Comparison of ENCODE assay signal across 26 cellular contexts in the genomic region with DNA sequence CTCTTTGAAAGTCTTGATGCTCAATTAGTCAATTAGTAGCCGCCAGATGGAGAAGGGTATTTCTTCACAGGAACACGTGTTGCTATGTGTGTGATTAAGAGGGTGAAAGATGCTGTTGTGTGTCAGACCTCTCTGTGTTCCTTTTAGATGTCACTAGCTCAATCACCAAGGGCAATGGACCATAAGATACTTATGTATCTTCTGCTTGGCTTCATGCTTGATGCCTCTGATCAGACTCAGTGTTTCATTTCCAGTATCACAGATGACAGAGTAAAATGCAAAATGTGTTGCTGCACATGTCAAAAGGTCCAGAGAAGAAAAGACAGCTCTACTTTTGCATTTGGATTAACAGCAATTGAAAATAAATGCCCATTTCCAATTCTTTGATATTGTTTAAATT.
"Had no signal": no experiment of that assay in that cellular context is flagged by ENCODE, and none has a peak within 500 bp of the region (broad histone marks: within the 10 kb centered on the region; RNA-seq: fewer than 3 reads in every experiment).

No MANE protein-coding gene starts in this region.

- H3K4me2 ChIP-seq: neural progenitor cell had no signal

- H3K4me3 Mint-ChIP-seq: effector memory CD8-positive, alpha-beta T cell; memory B cell; naive B cell; natural killer cell treated with Interleukin-12 subunit alpha and Interleukin-12 subunit beta and Interleukin-15 and Interleukin-18, amount 100 ng/mL, for 72 hours; neural progenitor cell; stimulated activated effector memory CD8-positive, alpha-beta T cell treated with anti-CD3 and anti-CD28 coated beads, Interleukin-12 subunit alpha, Interleukin-12 subunit beta, amount 100 ng/mL, for 72 hours had no signal

- H3K36me3 ChIP-seq: esophagus squamous epithelium, neural progenitor cell, right atrium auricular region, stomach, thyroid gland, vagina had no signal

- DNase-seq: cortex of kidney; effector memory CD8-positive, alpha-beta T cell; erythroblast; esophagus squamous epithelium; foreskin melanocyte; kidney; mucosa of descending colon; naive B cell; stimulated activated CD4-positive, alpha-beta T cell treated with anti-CD3 and anti-CD28 coated beads, Interleukin-2, amount 100 ng/mL, for 24 hours; stimulated activated CD4-positive, alpha-beta T cell treated with anti-CD3 and anti-CD28 coated beads, Interleukin-4, amount 100 ng/mL, for 24 hours; stimulated activated naive CD4-positive, alpha-beta T cell treated with Interleukin-2 at 50 U/mL for 16 hours; stomach; thyroid gland; trophoblast cell had no signal

- H3K4me3 ChIP-seq: esophagus squamous epithelium, lung, mucosa of descending colon, neural progenitor cell, right atrium auricular region, stomach, thyroid gland, vagina had no signal

- H3K27me3 Mint-ChIP-seq: effector memory CD8-positive, alpha-beta T cell; memory B cell; naive B cell; natural killer cell treated with Interleukin-12 subunit alpha and Interleukin-12 subunit beta and Interleukin-15 and Interleukin-18, amount 100 ng/mL, for 72 hours; progenitor cell of endocrine pancreas had no signal

- H3K9me3 Mint-ChIP-seq: neural progenitor cell had no signal

- H3K27ac Mint-ChIP-seq: effector memory CD8-positive, alpha-beta T cell; memory B cell; naive B cell; natural killer cell treated with Interleukin-12 subunit alpha and Interleukin-12 subunit beta and Interleukin-15 and Interleukin-18, amount 100 ng/mL, for 72 hours; neural progenitor cell; progenitor cell of endocrine pancreas; stimulated activated effector memory CD8-positive, alpha-beta T cell treated with anti-CD3 and anti-CD28 coated beads, Interleukin-12 subunit alpha, Interleukin-12 subunit beta, amount 100 ng/mL, for 72 hours had no signal

- H3K4me1 ChIP-seq: esophagus squamous epithelium, neural progenitor cell, parathyroid adenoma, right atrium auricular region, stomach, thyroid gland, vagina had no signal

- H3K79me2 ChIP-seq: parathyroid adenoma had no signal

- H3K9me3 ChIP-seq: esophagus squamous epithelium, right atrium auricular region, stomach, thyroid gland, vagina had no signal

- H3K27me3 ChIP-seq: esophagus squamous epithelium, neural progenitor cell, right atrium auricular region, stomach, thyroid gland, vagina had no signal

- H3K27ac ChIP-seq: esophagus squamous epithelium, neural progenitor cell, parathyroid adenoma, right atrium auricular region, stomach, thyroid gland, vagina had no signal

- H3K4me1 Mint-ChIP-seq: memory B cell; naive B cell; neural progenitor cell; stimulated activated effector memory CD8-positive, alpha-beta T cell treated with anti-CD3 and anti-CD28 coated beads, Interleukin-12 subunit alpha, Interleukin-12 subunit beta, amount 100 ng/mL, for 72 hours had no signal

- FAIRE-seq: endometrium, kidney had no signal

- ATAC-seq: effector memory CD8-positive, alpha-beta T cell; left lobe of liver; mucosa of descending colon; natural killer cell treated with Interleukin-12 subunit alpha and Interleukin-12 subunit beta and Interleukin-15 and Interleukin-18, amount 100 ng/mL, for 72 hours; sciatic nerve; stimulated activated effector memory CD8-positive, alpha-beta T cell treated with anti-CD3 and anti-CD28 coated beads, Interleukin-12 subunit alpha, Interleukin-12 subunit beta, amount 100 ng/mL, for 72 hours had no signal

- H2AFZ ChIP-seq: neural progenitor cell, parathyroid adenoma had no signal

- H3K36me3 Mint-ChIP-seq: memory B cell; naive B cell; neural progenitor cell; stimulated activated effector memory CD8-positive, alpha-beta T cell treated with anti-CD3 and anti-CD28 coated beads, Interleukin-12 subunit alpha, Interleukin-12 subunit beta, amount 100 ng/mL, for 72 hours had no signal

- H3K9ac ChIP-seq: neural progenitor cell, parathyroid adenoma had no signal
